In the genomic region with DNA sequence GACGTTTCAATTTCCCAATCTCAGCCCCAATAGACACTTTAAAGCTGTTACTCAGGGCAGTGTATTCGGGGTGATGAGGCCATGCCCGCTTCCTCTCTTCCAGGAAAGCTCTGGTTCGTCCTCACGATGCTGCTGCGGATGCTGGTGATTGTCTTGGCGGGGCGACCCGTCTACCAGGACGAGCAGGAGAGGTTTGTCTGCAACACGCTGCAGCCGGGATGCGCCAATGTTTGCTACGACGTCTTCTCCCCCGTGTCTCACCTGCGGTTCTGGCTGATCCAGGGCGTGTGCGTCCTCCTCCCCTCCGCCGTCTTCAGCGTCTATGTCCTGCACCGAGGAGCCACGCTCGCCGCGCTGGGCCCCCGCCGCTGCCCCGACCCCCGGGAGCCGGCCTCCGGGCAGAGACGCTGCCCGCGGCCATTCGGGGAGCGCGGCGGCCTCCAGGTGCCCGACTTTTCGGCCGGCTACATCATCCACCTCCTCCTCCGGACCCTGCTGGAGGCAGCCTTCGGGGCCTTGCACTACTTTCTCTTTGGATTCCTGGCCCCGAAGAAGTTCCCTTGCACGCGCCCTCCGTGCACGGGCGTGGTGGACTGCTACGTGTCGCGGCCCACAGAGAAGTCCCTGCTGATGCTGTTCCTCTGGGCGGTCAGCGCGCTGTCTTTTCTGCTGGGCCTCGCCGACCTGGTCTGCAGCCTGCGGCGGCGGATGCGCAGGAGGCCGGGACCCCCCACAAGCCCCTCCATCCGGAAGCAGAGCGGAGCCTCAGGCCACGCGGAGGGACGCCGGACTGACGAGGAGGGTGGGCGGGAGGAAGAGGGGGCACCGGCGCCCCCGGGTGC, we compare ENCODE assay signal across 1 cellular context.
TF ChIP-seq lines count a peak whose summit lies in the region.

No MANE protein-coding gene starts in this region.

TF ChIP-seq in H1, 55 proteins besides CTCF, POLR2A, EP300 and RAD21:
- TF ChIP-seq SAP30 (IDR thresholded peaks at IDR 0.05; ENCODE audit: insufficient read depth, insufficient replicate concordance, low read length), result no peak
- no peak for TF ChIP-seq GTF2F1 (IDR thresholded peaks at IDR 0.05; ENCODE audit: borderline replicate concordance, low read depth, low read length)
- TF ChIP-seq SIRT6 (IDR thresholded peaks at IDR 0.05; ENCODE audit: low read length), result no peak
- TF ChIP-seq, protein P1, sequence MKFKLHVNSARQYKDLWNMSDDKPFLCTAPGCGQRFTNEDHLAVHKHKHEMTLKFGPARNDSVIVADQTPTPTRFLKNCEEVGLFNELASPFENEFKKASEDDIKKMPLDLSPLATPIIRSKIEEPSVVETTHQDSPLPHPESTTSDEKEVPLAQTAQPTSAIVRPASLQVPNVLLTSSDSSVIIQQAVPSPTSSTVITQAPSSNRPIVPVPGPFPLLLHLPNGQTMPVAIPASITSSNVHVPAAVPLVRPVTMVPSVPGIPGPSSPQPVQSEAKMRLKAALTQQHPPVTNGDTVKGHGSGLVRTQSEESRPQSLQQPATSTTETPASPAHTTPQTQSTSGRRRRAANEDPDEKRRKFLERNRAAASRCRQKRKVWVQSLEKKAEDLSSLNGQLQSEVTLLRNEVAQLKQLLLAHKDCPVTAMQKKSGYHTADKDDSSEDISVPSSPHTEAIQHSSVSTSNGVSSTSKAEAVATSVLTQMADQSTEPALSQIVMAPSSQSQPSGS (IDR thresholded peaks at IDR 0.05; ENCODE audit: low read length), result no peak
- no peak for TF ChIP-seq SP1 (IDR thresholded peaks at IDR 0.05; ENCODE audit: low read depth, low read length)
- TF ChIP-seq ASH2L (IDR thresholded peaks at IDR 0.05; ENCODE audit: low read length), result no peak
- no peak for TF ChIP-seq POU5F1 (IDR thresholded peaks at IDR 0.05; ENCODE audit: low read depth, low read length)
